Comparison of ENCODE assay signal across 10 cellular contexts in the genomic region with DNA sequence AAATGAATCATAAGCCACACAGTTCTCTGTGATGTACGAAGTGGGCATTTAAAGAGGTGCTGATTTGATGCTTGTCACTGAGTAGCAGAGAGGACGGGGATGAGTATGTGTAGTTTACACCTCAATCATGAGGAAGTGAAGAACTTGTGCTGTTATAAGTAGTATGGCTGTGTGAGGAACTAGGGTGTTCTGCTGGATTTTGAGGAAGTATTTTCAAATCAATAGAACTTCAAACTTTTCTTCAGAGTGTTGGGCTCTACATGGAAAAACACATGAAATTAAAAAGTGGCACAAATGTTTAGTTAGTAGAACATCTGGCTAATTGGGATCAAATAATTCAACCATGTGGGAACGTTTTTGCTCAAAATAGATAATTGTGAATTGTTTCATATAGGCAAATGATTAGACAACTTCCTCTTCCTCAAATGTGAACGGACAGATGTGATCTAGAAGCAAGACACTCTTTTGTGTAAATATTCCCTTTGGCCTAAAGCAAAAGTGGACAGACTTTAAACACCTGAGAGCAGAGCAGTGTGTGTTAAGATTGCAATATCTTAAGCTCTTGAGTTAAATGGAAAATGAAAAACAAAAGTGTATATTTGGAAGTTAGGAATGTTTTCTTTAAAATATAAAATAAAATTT.
DNase-seq lines count a peak whose midpoint lies in the region; ATAC-seq and TF ChIP-seq lines count a peak whose summit lies in the region.
"Had no signal": no experiment of that assay in that cellular context is flagged by ENCODE, and none has a peak within 500 bp of the region (broad histone marks: within the 10 kb centered on the region; RNA-seq: fewer than 3 reads in every experiment).

No MANE protein-coding gene starts in this region.

- H3K27me3 ChIP-seq in upper lobe of right lung (no peaks in the 10 kb centered on the region), right atrium auricular region (no peaks in the 10 kb centered on the region)

- no peaks in the 10 kb centered on the region for H3K36me3 Mint-ChIP-seq in activated naive CD8-positive, alpha-beta T cell treated with anti-CD3 and anti-CD28 coated beads, Interleukin-2, amount 50 U/mL, for 24 hours (ENCODE audit: low read depth)
- H3K36me3 Mint-ChIP-seq in activated naive CD8-positive, alpha-beta T cell treated with anti-CD3 and anti-CD28 coated beads for 36 hours = no peaks in the 10 kb centered on the region

- intact Hi-C loops in upper lobe of right lung (cut with DNase I) = no loop called here

- H3K9me3 ChIP-seq in upper lobe of right lung (no peaks in the 10 kb centered on the region), right atrium auricular region (no peaks in the 10 kb centered on the region)

- no peaks in the 10 kb centered on the region for H3K27me3 Mint-ChIP-seq in activated naive CD8-positive, alpha-beta T cell treated with anti-CD3 and anti-CD28 coated beads, Interleukin-2, amount 50 U/mL, for 24 hours
- H3K27me3 Mint-ChIP-seq in activated naive CD8-positive, alpha-beta T cell treated with anti-CD3 and anti-CD28 coated beads for 36 hours = no peaks in the 10 kb centered on the region

- no peak overlapping the region for H3K27ac Mint-ChIP-seq in activated naive CD8-positive, alpha-beta T cell treated with anti-CD3 and anti-CD28 coated beads, Interleukin-2, amount 50 U/mL, for 24 hours
- H3K27ac Mint-ChIP-seq in activated naive CD8-positive, alpha-beta T cell treated with anti-CD3 and anti-CD28 coated beads for 36 hours = no peak overlapping the region
- H3K27ac Mint-ChIP-seq: endodermal cell had no signal

- TF ChIP-seq CTCF in upper lobe of right lung (IDR thresholded peaks at IDR 0.05) (no peak), right atrium auricular region (IDR thresholded peaks at IDR 0.05) (no peak)

- H3K27ac ChIP-seq in upper lobe of right lung (no peak overlapping the region), right atrium auricular region (no peak overlapping the region)

- H3K9me3 Mint-ChIP-seq in activated naive CD8-positive, alpha-beta T cell treated with anti-CD3 and anti-CD28 coated beads, Interleukin-2, amount 50 U/mL, for 24 hours = no peaks in the 10 kb centered on the region
- H3K9me3 Mint-ChIP-seq in activated naive CD8-positive, alpha-beta T cell treated with anti-CD3 and anti-CD28 coated beads for 36 hours = no peaks in the 10 kb centered on the region
- H3K9me3 Mint-ChIP-seq: endodermal cell had no signal

- H3K4me3 ChIP-seq in upper lobe of right lung = no peak overlapping the region
- H3K4me3 ChIP-seq in right atrium auricular region = no peak overlapping the region

- H3K4me1 ChIP-seq in upper lobe of right lung (no peaks in the 10 kb centered on the region), right atrium auricular region (no peaks in the 10 kb centered on the region)

- peaks cover 2% of the 10 kb centered on the region for H3K4me1 Mint-ChIP-seq in activated naive CD8-positive, alpha-beta T cell treated with anti-CD3 and anti-CD28 coated beads, Interleukin-2, amount 50 U/mL, for 24 hours
- no peaks in the 10 kb centered on the region for H3K4me1 Mint-ChIP-seq in activated naive CD8-positive, alpha-beta T cell treated with anti-CD3 and anti-CD28 coated beads for 36 hours
- H3K4me1 Mint-ChIP-seq: endodermal cell had no signal

- no peak overlapping the region for H3K4me3 Mint-ChIP-seq in activated naive CD8-positive, alpha-beta T cell treated with anti-CD3 and anti-CD28 coated beads, Interleukin-2, amount 50 U/mL, for 24 hours
- no peak overlapping the region for H3K4me3 Mint-ChIP-seq in activated naive CD8-positive, alpha-beta T cell treated with anti-CD3 and anti-CD28 coated beads for 36 hours
- H3K4me3 Mint-ChIP-seq: endodermal cell had no signal

- peak; percentile 54 for ATAC-seq in activated naive CD8-positive, alpha-beta T cell treated with anti-CD3 and anti-CD28 coated beads, Interleukin-2, amount 50 U/mL, for 24 hours
- ATAC-seq in HG02981 (IDR thresholded peaks at IDR 0.05; ENCODE audit: unreplicated experiment) (peak; percentile 78), upper lobe of right lung (peak; percentile 73)

- no peaks in the 10 kb centered on the region for H3K36me3 ChIP-seq in upper lobe of right lung
- H3K36me3 ChIP-seq in right atrium auricular region = no peaks in the 10 kb centered on the region

- DNase-seq in activated naive CD8-positive, alpha-beta T cell treated with anti-CD3 and anti-CD28 coated beads, Interleukin-2, amount 50 U/mL, for 24 hours = no peak
- DNase-seq in activated naive CD8-positive, alpha-beta T cell treated with anti-CD3 and anti-CD28 coated beads for 36 hours = no peak
- peak; percentile 81 for DNase-seq in NOMO-1 treated with dmso at 0.1 percent for 144 hours (lab: John Stamatoyannopoulos, UW; ENCODE audit: unreplicated experiment)
- DNase-seq in upper lobe of right lung = no peak
- DNase-seq in mesenteric fat pad (ENCODE audit: low spot score) = no peak
- no peak for DNase-seq in right atrium auricular region (ENCODE audit: low spot score)
- no peak for DNase-seq in NCI-H524 treated with DMSO at 0.1 percent for 48 hours (lab: John Stamatoyannopoulos, UW)
- DNase-seq: activated T-cell treated with anti-CD3 and anti-CD28 coated beads for 4 hours, endodermal cell had no signal
